ENCODE assay signal across 2 cellular contexts in the genomic region with DNA sequence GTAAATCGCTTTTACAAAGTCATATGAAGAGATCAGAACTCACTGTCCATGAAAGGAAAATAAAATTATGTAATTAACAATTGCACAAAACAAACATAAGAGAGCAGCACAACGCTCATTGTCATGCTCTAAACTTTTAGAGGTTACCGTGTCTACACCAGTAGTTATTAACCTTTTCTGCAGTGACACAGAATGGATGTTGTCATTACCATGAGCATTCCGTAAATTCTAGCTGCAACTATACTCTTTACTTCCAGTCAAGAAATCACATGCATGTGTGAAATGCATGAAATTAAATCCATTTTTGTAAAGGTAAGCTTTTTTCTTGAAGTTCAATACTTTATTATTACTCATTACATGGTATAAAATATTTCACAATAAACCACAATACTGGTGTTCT.
TF ChIP-seq lines count a peak whose summit lies in the region.

No MANE protein-coding gene starts in this region.

TF ChIP-seq in IMR-90, 13 proteins besides CTCF, POLR2A, EP300 and RAD21 (continued from another document):
- no peak for TF ChIP-seq BHLHE40 (IDR thresholded peaks at IDR 0.05; ENCODE audit: low read depth, low read length)
TF ChIP-seq in IMR-90: peak in this region for 0.

TF ChIP-seq in SK-N-SH treated with all-trans-retinoic acid at 6 μM for 48 hours, 23 proteins besides CTCF, POLR2A, EP300 and RAD21 (continued from another document):
- TF ChIP-seq, protein P1, sequence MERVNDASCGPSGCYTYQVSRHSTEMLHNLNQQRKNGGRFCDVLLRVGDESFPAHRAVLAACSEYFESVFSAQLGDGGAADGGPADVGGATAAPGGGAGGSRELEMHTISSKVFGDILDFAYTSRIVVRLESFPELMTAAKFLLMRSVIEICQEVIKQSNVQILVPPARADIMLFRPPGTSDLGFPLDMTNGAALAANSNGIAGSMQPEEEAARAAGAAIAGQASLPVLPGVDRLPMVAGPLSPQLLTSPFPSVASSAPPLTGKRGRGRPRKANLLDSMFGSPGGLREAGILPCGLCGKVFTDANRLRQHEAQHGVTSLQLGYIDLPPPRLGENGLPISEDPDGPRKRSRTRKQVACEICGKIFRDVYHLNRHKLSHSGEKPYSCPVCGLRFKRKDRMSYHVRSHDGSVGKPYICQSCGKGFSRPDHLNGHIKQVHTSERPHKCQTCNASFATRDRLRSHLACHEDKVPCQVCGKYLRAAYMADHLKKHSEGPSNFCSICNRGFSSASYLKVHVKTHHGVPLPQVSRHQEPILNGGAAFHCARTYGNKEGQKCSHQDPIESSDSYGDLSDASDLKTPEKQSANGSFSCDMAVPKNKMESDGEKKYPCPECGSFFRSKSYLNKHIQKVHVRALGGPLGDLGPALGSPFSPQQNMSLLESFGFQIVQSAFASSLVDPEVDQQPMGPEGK (CRISPR knock-in tag; IDR thresholded peaks at IDR 0.05; ENCODE audit: borderline replicate concordance): no peak
- TF ChIP-seq, protein P2, sequence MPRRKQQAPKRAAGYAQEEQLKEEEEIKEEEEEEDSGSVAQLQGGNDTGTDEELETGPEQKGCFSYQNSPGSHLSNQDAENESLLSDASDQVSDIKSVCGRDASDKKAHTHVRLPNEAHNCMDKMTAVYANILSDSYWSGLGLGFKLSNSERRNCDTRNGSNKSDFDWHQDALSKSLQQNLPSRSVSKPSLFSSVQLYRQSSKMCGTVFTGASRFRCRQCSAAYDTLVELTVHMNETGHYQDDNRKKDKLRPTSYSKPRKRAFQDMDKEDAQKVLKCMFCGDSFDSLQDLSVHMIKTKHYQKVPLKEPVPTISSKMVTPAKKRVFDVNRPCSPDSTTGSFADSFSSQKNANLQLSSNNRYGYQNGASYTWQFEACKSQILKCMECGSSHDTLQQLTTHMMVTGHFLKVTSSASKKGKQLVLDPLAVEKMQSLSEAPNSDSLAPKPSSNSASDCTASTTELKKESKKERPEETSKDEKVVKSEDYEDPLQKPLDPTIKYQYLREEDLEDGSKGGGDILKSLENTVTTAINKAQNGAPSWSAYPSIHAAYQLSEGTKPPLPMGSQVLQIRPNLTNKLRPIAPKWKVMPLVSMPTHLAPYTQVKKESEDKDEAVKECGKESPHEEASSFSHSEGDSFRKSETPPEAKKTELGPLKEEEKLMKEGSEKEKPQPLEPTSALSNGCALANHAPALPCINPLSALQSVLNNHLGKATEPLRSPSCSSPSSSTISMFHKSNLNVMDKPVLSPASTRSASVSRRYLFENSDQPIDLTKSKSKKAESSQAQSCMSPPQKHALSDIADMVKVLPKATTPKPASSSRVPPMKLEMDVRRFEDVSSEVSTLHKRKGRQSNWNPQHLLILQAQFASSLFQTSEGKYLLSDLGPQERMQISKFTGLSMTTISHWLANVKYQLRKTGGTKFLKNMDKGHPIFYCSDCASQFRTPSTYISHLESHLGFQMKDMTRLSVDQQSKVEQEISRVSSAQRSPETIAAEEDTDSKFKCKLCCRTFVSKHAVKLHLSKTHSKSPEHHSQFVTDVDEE (CRISPR knock-in tag; IDR thresholded peaks at IDR 0.05): no peak
- TF ChIP-seq, protein P3, sequence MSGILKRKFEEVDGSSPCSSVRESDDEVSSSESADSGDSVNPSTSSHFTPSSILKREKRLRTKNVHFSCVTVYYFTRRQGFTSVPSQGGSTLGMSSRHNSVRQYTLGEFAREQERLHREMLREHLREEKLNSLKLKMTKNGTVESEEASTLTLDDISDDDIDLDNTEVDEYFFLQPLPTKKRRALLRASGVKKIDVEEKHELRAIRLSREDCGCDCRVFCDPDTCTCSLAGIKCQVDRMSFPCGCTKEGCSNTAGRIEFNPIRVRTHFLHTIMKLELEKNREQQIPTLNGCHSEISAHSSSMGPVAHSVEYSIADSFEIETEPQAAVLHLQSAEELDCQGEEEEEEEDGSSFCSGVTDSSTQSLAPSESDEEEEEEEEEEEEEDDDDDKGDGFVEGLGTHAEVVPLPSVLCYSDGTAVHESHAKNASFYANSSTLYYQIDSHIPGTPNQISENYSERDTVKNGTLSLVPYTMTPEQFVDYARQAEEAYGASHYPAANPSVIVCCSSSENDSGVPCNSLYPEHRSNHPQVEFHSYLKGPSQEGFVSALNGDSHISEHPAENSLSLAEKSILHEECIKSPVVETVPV (CRISPR knock-in tag; IDR thresholded peaks at IDR 0.05): no peak
- no peak for TF ChIP-seq ISL1 (CRISPR knock-in tag; IDR thresholded peaks at IDR 0.05)
- TF ChIP-seq ZFP30 (CRISPR knock-in tag; IDR thresholded peaks at IDR 0.05): no peak
- TF ChIP-seq TCF4 (CRISPR knock-in tag; IDR thresholded peaks at IDR 0.05; ENCODE audit: borderline replicate concordance): no peak
- no peak for TF ChIP-seq TOX (CRISPR knock-in tag; IDR thresholded peaks at IDR 0.05; ENCODE audit: borderline replicate concordance)
- TF ChIP-seq GLIS3 (CRISPR knock-in tag; IDR thresholded peaks at IDR 0.05): no peak
- no peak for TF ChIP-seq BACH2 (CRISPR knock-in tag; IDR thresholded peaks at IDR 0.05; ENCODE audit: borderline replicate concordance)
